1 cellular context compared by ENCODE assay signal in genomic region chr16:1162701-1163566, GRCh38.
TF ChIP-seq lines count a peak whose summit lies in the region.

No MANE protein-coding gene starts in this region.

TF ChIP-seq in GM23338, 12 proteins besides CTCF, POLR2A, EP300 and RAD21 (continued from another document):
- TF ChIP-seq ZNF462 (CRISPR knock-in tag; IDR thresholded peaks at IDR 0.05) (no peak), ZNF331 (CRISPR knock-in tag; IDR thresholded peaks at IDR 0.05; ENCODE audit: low read depth) (no peak), EZH2phosphoT487 (IDR thresholded peaks at IDR 0.05; ENCODE audit: unreplicated experiment) (no peak)
